ENCODE assay signal across 17 cellular contexts in the genomic region with DNA sequence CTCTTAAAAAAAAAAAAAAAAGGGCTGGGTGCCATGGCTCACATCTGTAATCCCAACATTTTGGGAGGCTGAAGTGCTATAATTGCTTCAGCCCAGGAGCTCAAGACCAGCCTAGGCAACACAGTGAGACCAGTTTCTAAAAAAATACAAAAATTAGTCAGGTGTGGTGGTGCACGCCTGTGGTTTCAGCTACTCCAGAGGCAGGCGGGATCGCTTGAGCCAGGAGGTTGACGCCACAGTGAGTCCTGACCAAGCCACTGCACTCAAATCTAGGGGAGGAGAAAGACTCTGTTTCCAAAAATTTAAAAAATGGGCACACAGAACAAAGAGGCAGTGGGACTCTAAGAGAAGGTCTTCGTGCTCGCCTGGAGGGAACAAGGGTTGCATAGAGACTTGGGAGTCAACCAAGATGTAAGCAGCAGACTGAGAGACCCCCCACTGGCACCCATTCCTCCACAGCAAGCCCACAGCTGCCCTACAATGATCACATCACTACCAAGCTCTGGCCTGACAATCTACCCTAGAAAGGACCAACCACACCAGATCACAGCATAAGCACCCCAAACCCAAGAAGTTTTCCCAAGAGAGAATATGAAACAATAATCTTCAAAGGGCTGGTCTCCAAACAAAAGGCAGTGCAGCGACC.
DNase-seq lines count a peak whose midpoint lies in the region; ATAC-seq and FAIRE-seq lines count a peak whose summit lies in the region.
"Had no signal": no experiment of that assay in that cellular context is flagged by ENCODE, and none has a peak within 500 bp of the region (broad histone marks: within the 10 kb centered on the region; RNA-seq: fewer than 3 reads in every experiment).

No MANE protein-coding gene starts in this region.

- no peak for ATAC-seq in stimulated activated effector memory CD8-positive, alpha-beta T cell treated with anti-CD3 and anti-CD28 coated beads, Interleukin-12 subunit alpha, Interleukin-12 subunit beta, amount 100 ng/mL, for 72 hours
- no peak for ATAC-seq in HG03469 (IDR thresholded peaks at IDR 0.05; ENCODE audit: unreplicated experiment)
- ATAC-seq: body of pancreas, mucosa of descending colon had no signal

- WGBS in small intestine, 3 donors: 87 to 97% (median 91%) methylated on average over 7 of the region's 7 CpGs

- H3K27ac ChIP-seq in small intestine (ENCODE audit: low read depth in 1 of 2, low read length in 1 of 2): no peak overlapping the region
- H3K27ac ChIP-seq: body of pancreas had no signal

- H3K36me3 ChIP-seq in small intestine (ENCODE audit: control insufficient read depth in 2 of 2, insufficient read depth in 2 of 2, low read length in 2 of 2): no peaks in the 10 kb centered on the region

- FAIRE-seq in small intestine (lab: Jason Lieb, UNC): no peak
- FAIRE-seq: A204.1, D721Med had no signal

- H3K9me3 Mint-ChIP-seq in activated CD4-positive, alpha-beta T cell treated with anti-CD3 and anti-CD28 coated beads, Interleukin-2, amount 10 ng/mL, durations not matched to agents 24 days and 14 days: no peaks in the 10 kb centered on the region
- H3K9me3 Mint-ChIP-seq in activated T-helper 1 cell treated with anti-CD3 and anti-CD28 coated beads, Interleukin-12 subunit alpha, Interleukin-12 subunit beta, Interleukin-2, Interleukin-4 antibody, amounts not matched to agents 30 ng/mL and 10 ng/mL and 1 ng/mL, durations not matched to agents 14 hours and 24 hours and 36 hours: no peaks in the 10 kb centered on the region
- H3K9me3 Mint-ChIP-seq in immature natural killer cell: no peaks in the 10 kb centered on the region
- no peaks in the 10 kb centered on the region for H3K9me3 Mint-ChIP-seq in stimulated activated effector memory CD8-positive, alpha-beta T cell treated with anti-CD3 and anti-CD28 coated beads, Interleukin-12 subunit alpha, Interleukin-12 subunit beta, amount 100 ng/mL, for 72 hours
- H3K9me3 Mint-ChIP-seq: activated CD4-positive, alpha-beta T cell treated with anti-CD3 and anti-CD28 coated beads, Interleukin-2, amount 10 ng/mL, durations not matched to agents 7 days and 5 days had no signal

- DNase-seq in activated CD4-positive, alpha-beta T cell treated with anti-CD3 and anti-CD28 coated beads, Interleukin-2, amount 10 ng/mL, durations not matched to agents 24 days and 14 days: no peak
- no peak for DNase-seq in activated CD4-positive, alpha-beta T cell treated with anti-CD3 and anti-CD28 coated beads for 1 hour
- no peak for DNase-seq in activated T-helper 1 cell treated with anti-CD3 and anti-CD28 coated beads, Interleukin-12 subunit alpha, Interleukin-12 subunit beta, Interleukin-2, Interleukin-4 antibody, amounts not matched to agents 30 ng/mL and 10 ng/mL and 1 ng/mL, durations not matched to agents 14 hours and 24 hours and 36 hours (ENCODE audit: low spot score)
- DNase-seq in immature natural killer cell: no peak
- DNase-seq in stimulated activated effector memory CD8-positive, alpha-beta T cell treated with anti-CD3 and anti-CD28 coated beads, Interleukin-12 subunit alpha, Interleukin-12 subunit beta, amount 100 ng/mL, for 72 hours (ENCODE audit: low spot score in 2 of 2): no peak
- no peak for DNase-seq in small intestine
- no peak for DNase-seq in NCI-H2029 treated with DMSO at 0.1 percent for 48 hours (lab: John Stamatoyannopoulos, UW)
- DNase-seq: activated CD4-positive, alpha-beta T cell treated with anti-CD3 and anti-CD28 coated beads, Interleukin-2, amount 10 ng/mL, durations not matched to agents 7 days and 5 days; body of pancreas; GOT3; mucosa of descending colon; NCI-H1105 treated with DMSO at 0.1 percent for 48 hours; retina; stimulated activated CD4-positive, alpha-beta T cell treated with anti-CD3 and anti-CD28 coated beads, Interleukin-4, amount 100 ng/mL, for 1 hour had no signal

- peaks cover 4 to 8% of the 10 kb centered on the region in 2 donors for H3K4me1 ChIP-seq in small intestine (ENCODE audit: control insufficient read depth in 2 of 2, insufficient read depth in 1 of 2, low read depth in 1 of 2, low read length in 1 of 2)

- H3K4me3 ChIP-seq in small intestine (ENCODE audit: low read depth in 1 of 2, low read length in 2 of 2): no peak overlapping the region
- H3K4me3 ChIP-seq: body of pancreas, mucosa of descending colon had no signal

- intact Hi-C loops in activated CD4-positive, alpha-beta T cell treated with anti-CD3 and anti-CD28 coated beads, Interleukin-2, amount 10 ng/mL, durations not matched to agents 24 days and 14 days (cut with micrococcal nuclease): no loop called here
- intact Hi-C loops in activated T-helper 1 cell treated with anti-CD3 and anti-CD28 coated beads, Interleukin-12 subunit alpha, Interleukin-12 subunit beta, Interleukin-2, Interleukin-4 antibody, amounts not matched to agents 30 ng/mL and 10 ng/mL and 1 ng/mL, durations not matched to agents 14 hours and 24 hours and 36 hours (cut with micrococcal nuclease): no loop called here

- H3K4me1 Mint-ChIP-seq in activated CD4-positive, alpha-beta T cell treated with anti-CD3 and anti-CD28 coated beads, Interleukin-2, amount 10 ng/mL, durations not matched to agents 24 days and 14 days: peaks cover 46% of the 10 kb centered on the region
- peaks cover 64% of the 10 kb centered on the region for H3K4me1 Mint-ChIP-seq in activated T-helper 1 cell treated with anti-CD3 and anti-CD28 coated beads, Interleukin-12 subunit alpha, Interleukin-12 subunit beta, Interleukin-2, Interleukin-4 antibody, amounts not matched to agents 30 ng/mL and 10 ng/mL and 1 ng/mL, durations not matched to agents 14 hours and 24 hours and 36 hours (ENCODE audit: low read depth)
- peaks cover 89 to 94% of the 10 kb centered on the region in 2 donors for H3K4me1 Mint-ChIP-seq in immature natural killer cell
- H3K4me1 Mint-ChIP-seq in stimulated activated effector memory CD8-positive, alpha-beta T cell treated with anti-CD3 and anti-CD28 coated beads, Interleukin-12 subunit alpha, Interleukin-12 subunit beta, amount 100 ng/mL, for 72 hours: peaks cover 95% of the 10 kb centered on the region

- H3K27me3 Mint-ChIP-seq in activated CD4-positive, alpha-beta T cell treated with anti-CD3 and anti-CD28 coated beads, Interleukin-2, amount 10 ng/mL, durations not matched to agents 24 days and 14 days: no peaks in the 10 kb centered on the region
- H3K27me3 Mint-ChIP-seq in activated T-helper 1 cell treated with anti-CD3 and anti-CD28 coated beads, Interleukin-12 subunit alpha, Interleukin-12 subunit beta, Interleukin-2, Interleukin-4 antibody, amounts not matched to agents 30 ng/mL and 10 ng/mL and 1 ng/mL, durations not matched to agents 14 hours and 24 hours and 36 hours (ENCODE audit: insufficient read depth): no peaks in the 10 kb centered on the region
- H3K27me3 Mint-ChIP-seq in immature natural killer cell (ENCODE audit: low read depth in 3 of 3): peaks cover 0 to 11% (median 8%) of the 10 kb centered on the region in 3 donors
- H3K27me3 Mint-ChIP-seq: activated CD4-positive, alpha-beta T cell treated with anti-CD3 and anti-CD28 coated beads, Interleukin-2, amount 10 ng/mL, durations not matched to agents 7 days and 5 days had no signal

- no peaks in the 10 kb centered on the region for H3K9me3 ChIP-seq in small intestine (ENCODE audit: control insufficient read depth, low read depth)
- H3K9me3 ChIP-seq: body of pancreas, mucosa of descending colon had no signal

- H3K4me3 Mint-ChIP-seq in activated CD4-positive, alpha-beta T cell treated with anti-CD3 and anti-CD28 coated beads, Interleukin-2, amount 10 ng/mL, durations not matched to agents 24 days and 14 days: no peak overlapping the region
- H3K4me3 Mint-ChIP-seq in activated T-helper 1 cell treated with anti-CD3 and anti-CD28 coated beads, Interleukin-12 subunit alpha, Interleukin-12 subunit beta, Interleukin-2, Interleukin-4 antibody, amounts not matched to agents 30 ng/mL and 10 ng/mL and 1 ng/mL, durations not matched to agents 14 hours and 24 hours and 36 hours: no peak overlapping the region
- H3K4me3 Mint-ChIP-seq in immature natural killer cell: peak overlapping the region in 2 of 5 donors; percentile 1 to 30
- no peak overlapping the region for H3K4me3 Mint-ChIP-seq in stimulated activated effector memory CD8-positive, alpha-beta T cell treated with anti-CD3 and anti-CD28 coated beads, Interleukin-12 subunit alpha, Interleukin-12 subunit beta, amount 100 ng/mL, for 72 hours
- H3K4me3 Mint-ChIP-seq: activated CD4-positive, alpha-beta T cell treated with anti-CD3 and anti-CD28 coated beads, Interleukin-2, amount 10 ng/mL, durations not matched to agents 7 days and 5 days had no signal

- H3K36me3 Mint-ChIP-seq in activated CD4-positive, alpha-beta T cell treated with anti-CD3 and anti-CD28 coated beads, Interleukin-2, amount 10 ng/mL, durations not matched to agents 24 days and 14 days (ENCODE audit: low read depth): peaks cover 15% of the 10 kb centered on the region
- peaks cover 5% of the 10 kb centered on the region for H3K36me3 Mint-ChIP-seq in activated T-helper 1 cell treated with anti-CD3 and anti-CD28 coated beads, Interleukin-12 subunit alpha, Interleukin-12 subunit beta, Interleukin-2, Interleukin-4 antibody, amounts not matched to agents 30 ng/mL and 10 ng/mL and 1 ng/mL, durations not matched to agents 14 hours and 24 hours and 36 hours (ENCODE audit: low read depth)
- H3K36me3 Mint-ChIP-seq in immature natural killer cell: no peaks in the 10 kb centered on the region
- peaks cover 64% of the 10 kb centered on the region for H3K36me3 Mint-ChIP-seq in stimulated activated effector memory CD8-positive, alpha-beta T cell treated with anti-CD3 and anti-CD28 coated beads, Interleukin-12 subunit alpha, Interleukin-12 subunit beta, amount 100 ng/mL, for 72 hours

- H3K27me3 ChIP-seq in small intestine (ENCODE audit: control insufficient read depth in 2 of 2, insufficient read depth in 2 of 2, low read length in 2 of 2): no peaks in the 10 kb centered on the region
- H3K27me3 ChIP-seq: body of pancreas had no signal

- peak overlapping the region; percentile 20 for H3K27ac Mint-ChIP-seq in activated CD4-positive, alpha-beta T cell treated with anti-CD3 and anti-CD28 coated beads, Interleukin-2, amount 10 ng/mL, durations not matched to agents 24 days and 14 days
- peak overlapping the region; percentile 8 for H3K27ac Mint-ChIP-seq in activated T-helper 1 cell treated with anti-CD3 and anti-CD28 coated beads, Interleukin-12 subunit alpha, Interleukin-12 subunit beta, Interleukin-2, Interleukin-4 antibody, amounts not matched to agents 30 ng/mL and 10 ng/mL and 1 ng/mL, durations not matched to agents 14 hours and 24 hours and 36 hours
- peak overlapping the region in 4 of 6 donors; percentile 24 to 58 (median 41) for H3K27ac Mint-ChIP-seq in immature natural killer cell
- peak overlapping the region; percentile 80 for H3K27ac Mint-ChIP-seq in stimulated activated effector memory CD8-positive, alpha-beta T cell treated with anti-CD3 and anti-CD28 coated beads, Interleukin-12 subunit alpha, Interleukin-12 subunit beta, amount 100 ng/mL, for 72 hours
- H3K27ac Mint-ChIP-seq: activated CD4-positive, alpha-beta T cell treated with anti-CD3 and anti-CD28 coated beads, Interleukin-2, amount 10 ng/mL, durations not matched to agents 7 days and 5 days had no signal

Comparison
In these comparisons a context has a peak if more than half of its experiments do, and no peak if none do; other contexts are left out.
1. H3K27ac Mint-ChIP-seq: peak in every context shown above with its lines; median percentile 80 in stimulated activated effector memory CD8-positive, alpha-beta T cell treated with anti-CD3 and anti-CD28 coated beads, Interleukin-12 subunit alpha, Interleukin-12 subunit beta, amount 100 ng/mL, for 72 hours; 41 in immature natural killer cell; 20 in activated CD4-positive, alpha-beta T cell treated with anti-CD3 and anti-CD28 coated beads, Interleukin-2, amount 10 ng/mL, durations not matched to agents 24 days and 14 days; 8 in activated T-helper 1 cell treated with anti-CD3 and anti-CD28 coated beads, Interleukin-12 subunit alpha, Interleukin-12 subunit beta, Interleukin-2, Interleukin-4 antibody, amounts not matched to agents 30 ng/mL and 10 ng/mL and 1 ng/mL, durations not matched to agents 14 hours and 24 hours and 36 hours.